In genomic region chr20:36266189-36266588, GRCh38 we compare ENCODE assay signal across 28 cellular contexts.
"Had no signal": no experiment of that assay in that cellular context is flagged by ENCODE, and none has a peak within 500 bp of the region (broad histone marks: within the 10 kb centered on the region; RNA-seq: fewer than 3 reads in every experiment).

No MANE protein-coding gene starts in this region.

- H3K4me1 ChIP-seq: adrenal gland, esophagus squamous epithelium had no signal

- H3K27ac ChIP-seq: adrenal gland, brain microvascular endothelial cell, epithelial cell of prostate, esophagus squamous epithelium, WERI-Rb-1 had no signal

- H3K36me3 ChIP-seq: adrenal gland, brain microvascular endothelial cell, esophagus squamous epithelium, WERI-Rb-1 had no signal

- H3K4me3 ChIP-seq: adrenal gland, esophagus squamous epithelium had no signal

- DNase-seq: activated B cell treated with CpG ODN at 0.5 μM for 24 hours; activated CD4-positive, alpha-beta T cell treated with anti-CD3 and anti-CD28 coated beads for 48 hours; activated CD4-positive, alpha-beta T cell treated with anti-CD3 and anti-CD28 coated beads, Interleukin-2, amount 50 U/mL, for 1 hour; activated CD4-positive, alpha-beta T cell treated with anti-CD3 and anti-CD28 coated beads, Interleukin-2, amount 50 U/mL, for 48 hours; activated CD8-positive, alpha-beta memory T cell treated with anti-CD3 and anti-CD28 coated beads, Interleukin-2, amount 10 ng/mL, durations not matched to agents 7 days and 5 days; activated CD8-positive, alpha-beta memory T cell treated with anti-CD3 and anti-CD28 coated beads, Interleukin-2, amount 50 U/mL, for 4 hours; activated CD8-positive, alpha-beta T cell treated with anti-CD3 and anti-CD28 coated beads for 36 hours; activated effector memory CD4-positive, alpha-beta T cell treated with anti-CD3 and anti-CD28 coated beads, Interleukin-2, amount 50 U/mL, for 16 hours; activated naive CD4-positive, alpha-beta T cell treated with anti-CD3 and anti-CD28 coated beads for 36 hours; activated naive CD8-positive, alpha-beta T cell treated with anti-CD3 and anti-CD28 coated beads for 36 hours; activated naive CD8-positive, alpha-beta T cell treated with anti-CD3 and anti-CD28 coated beads, Interleukin-2, amount 50 U/mL, for 24 hours; activated T-cell treated with anti-CD3 and anti-CD28 coated beads, Interleukin-2, amount 50 U/mL, for 48 hours; adrenal gland; brain microvascular endothelial cell; caudate nucleus; effector CD8-positive, alpha-beta T cell; esophagus squamous epithelium; T-helper 1 cell; T-helper 17 cell; T1000; WERI-Rb-1 had no signal

- FAIRE-seq: astrocyte, colon, endometrium, endothelial cell of umbilical vein, frontal cortex had no signal

- H3K27me3 ChIP-seq: adrenal gland, brain microvascular endothelial cell, esophagus squamous epithelium had no signal

- ATAC-seq: activated CD4-positive, CD25-positive, alpha-beta regulatory T cell treated with anti-CD3 and anti-CD28 coated beads, Interleukin-2, amount 50 U/mL, for 24 hours; activated CD8-positive, alpha-beta memory T cell treated with anti-CD3 and anti-CD28 coated beads, Interleukin-2, amount 10 ng/mL, durations not matched to agents 7 days and 5 days; activated CD8-positive, alpha-beta T cell treated with anti-CD3 and anti-CD28 coated beads for 36 hours; activated naive CD8-positive, alpha-beta T cell treated with anti-CD3 and anti-CD28 coated beads, Interleukin-2, amount 50 U/mL, for 24 hours; T-helper 17 cell had no signal

- H3K9me3 ChIP-seq: adrenal gland, esophagus squamous epithelium had no signal
